ENCODE assay signal across 8 cellular contexts in genomic region chr7:151518781-151519044, GRCh38. TPM values are rescaled to one million over a fixed set of nuclear protein-coding genes. Genes with fewer than 3 reads are reported as not detected.
DNase-seq lines count a peak whose midpoint lies in the region; ATAC-seq and TF ChIP-seq lines count a peak whose summit lies in the region.

No MANE protein-coding gene starts in this region.

- peak overlapping the region; percentile 98 for H3K4me3 ChIP-seq in adipocyte (ENCODE audit: low read length)
- H3K4me3 ChIP-seq in left lung, result peak overlapping the region; percentile 65 to 74
- peak overlapping the region; percentile 89 for H3K4me3 ChIP-seq in thymus (ENCODE audit: low read length)

- peaks cover 29% of the 10 kb centered on the region for H3K4me1 ChIP-seq in adipocyte (ENCODE audit: control insufficient read depth, insufficient read depth, low read length)
- H3K4me1 ChIP-seq in left lung, result peaks cover 15 to 53% of the 10 kb centered on the region in 2 donors
- peaks cover 16% of the 10 kb centered on the region for H3K4me1 ChIP-seq in thymus (ENCODE audit: control insufficient read depth, insufficient read depth, low read length)

- H3K4me3 Mint-ChIP-seq in activated CD8-positive, alpha-beta memory T cell treated with anti-CD3 and anti-CD28 coated beads, Interleukin-2, amount 10 ng/mL, durations not matched to agents 7 days and 5 days, result peak overlapping the region; percentile 95

- H3K9ac ChIP-seq in adipocyte (ENCODE audit: low read length), result peak overlapping the region; percentile 99

- H3K9me3 Mint-ChIP-seq in activated CD8-positive, alpha-beta memory T cell treated with anti-CD3 and anti-CD28 coated beads, Interleukin-2, amount 10 ng/mL, durations not matched to agents 7 days and 5 days (ENCODE audit: low read depth), result no peaks in the 10 kb centered on the region

- no peak for ATAC-seq in activated CD8-positive, alpha-beta memory T cell treated with anti-CD3 and anti-CD28 coated beads, Interleukin-2, amount 10 ng/mL, durations not matched to agents 7 days and 5 days
- ATAC-seq in left lung (no peak), HG03045 (IDR thresholded peaks at IDR 0.05; ENCODE audit: unreplicated experiment) (no peak), HG03354 (IDR thresholded peaks at IDR 0.05; ENCODE audit: poor library complexity, severe bottlenecking, unreplicated experiment) (no peak)

- H3K27ac ChIP-seq in left lung, result peak overlapping the region; percentile 98
- H3K27ac ChIP-seq in thymus (ENCODE audit: low read depth), result peak overlapping the region; percentile 100

- H3K36me3 Mint-ChIP-seq in activated CD8-positive, alpha-beta memory T cell treated with anti-CD3 and anti-CD28 coated beads, Interleukin-2, amount 10 ng/mL, durations not matched to agents 7 days and 5 days, result peaks cover 20% of the 10 kb centered on the region

- H3K36me3 ChIP-seq in adipocyte (ENCODE audit: control insufficient read depth, insufficient read depth, low read length, severe bottlenecking), result no peaks in the 10 kb centered on the region
- no peaks in the 10 kb centered on the region for H3K36me3 ChIP-seq in left lung
- no peaks in the 10 kb centered on the region for H3K36me3 ChIP-seq in thymus (ENCODE audit: control insufficient read depth, insufficient read depth)

- peaks cover 3% of the 10 kb centered on the region for H3K9me3 ChIP-seq in adipocyte (ENCODE audit: control insufficient read depth, low read length)
- no peaks in the 10 kb centered on the region for H3K9me3 ChIP-seq in left lung
- no peaks in the 10 kb centered on the region for H3K9me3 ChIP-seq in thymus (ENCODE audit: control insufficient read depth)

- peaks cover 49% of the 10 kb centered on the region for H3K4me1 Mint-ChIP-seq in activated CD8-positive, alpha-beta memory T cell treated with anti-CD3 and anti-CD28 coated beads, Interleukin-2, amount 10 ng/mL, durations not matched to agents 7 days and 5 days

- CTCF ChIA-PET in activated CD8-positive, alpha-beta memory T cell treated with anti-CD3 and anti-CD28 coated beads, Interleukin-2, amount 10 ng/mL, durations not matched to agents 7 days and 5 days (lab: Charles Lee), result interaction anchor here (1.3 to 1.6 kb wide), 3 partner anchors 114 to 241 kb away, joined by 3 to 9 read pairs (median 4); no protein-coding TSS in a partner anchor

- intact Hi-C loops in left lung (cut with DNase I), result no loop called here

- no peak for DNase-seq in activated CD8-positive, alpha-beta memory T cell treated with anti-CD3 and anti-CD28 coated beads, Interleukin-2, amount 10 ng/mL, durations not matched to agents 7 days and 5 days
- no peak for DNase-seq in activated CD8-positive, alpha-beta memory T cell treated with anti-CD3 and anti-CD28 coated beads, Interleukin-2, amount 50 U/mL, for 48 hours
- DNase-seq in adipocyte (ENCODE audit: low read depth) (peak; percentile 59), left lung (no peak), NCI-H1930 (lab: John Stamatoyannopoulos, UW) (no peak)

- under 1% methylated on average over 11 of the region's 11 CpGs for WGBS in thymus

- TF ChIP-seq CTCF in left lung (IDR thresholded peaks at IDR 0.05), result no peak

- peak overlapping the region; percentile 89 for H3K27ac Mint-ChIP-seq in activated CD8-positive, alpha-beta memory T cell treated with anti-CD3 and anti-CD28 coated beads, Interleukin-2, amount 10 ng/mL, durations not matched to agents 7 days and 5 days

- H3K27me3 Mint-ChIP-seq in activated CD8-positive, alpha-beta memory T cell treated with anti-CD3 and anti-CD28 coated beads, Interleukin-2, amount 10 ng/mL, durations not matched to agents 7 days and 5 days, result peaks cover 8% of the 10 kb centered on the region

- H3K27me3 ChIP-seq in adipocyte (replicated peaks; ENCODE audit: control insufficient read depth, insufficient read depth, low read length) (no peaks in the 10 kb centered on the region), left lung (no peaks in the 10 kb centered on the region), thymus (ENCODE audit: control insufficient read depth, insufficient read depth) (no peaks in the 10 kb centered on the region)

RNA-seq across cellular contexts. Expression of gene RHEB, which starts 1.0 kb away (rescaled TPM):
- 10 to 100 TPM; 66.2 to 73.0 TPM for total RNA-seq in activated CD8-positive, alpha-beta memory T cell treated with anti-CD3 and anti-CD28 coated beads, Interleukin-2, amount 10 ng/mL, durations not matched to agents 7 days and 5 days
- total RNA-seq in left lung, result 100 to 1,000 TPM; 103 to 109 TPM
- polyA plus RNA-seq in thymus, result 115 TPM
